8 cellular contexts compared by ENCODE assay signal in the genomic region with DNA sequence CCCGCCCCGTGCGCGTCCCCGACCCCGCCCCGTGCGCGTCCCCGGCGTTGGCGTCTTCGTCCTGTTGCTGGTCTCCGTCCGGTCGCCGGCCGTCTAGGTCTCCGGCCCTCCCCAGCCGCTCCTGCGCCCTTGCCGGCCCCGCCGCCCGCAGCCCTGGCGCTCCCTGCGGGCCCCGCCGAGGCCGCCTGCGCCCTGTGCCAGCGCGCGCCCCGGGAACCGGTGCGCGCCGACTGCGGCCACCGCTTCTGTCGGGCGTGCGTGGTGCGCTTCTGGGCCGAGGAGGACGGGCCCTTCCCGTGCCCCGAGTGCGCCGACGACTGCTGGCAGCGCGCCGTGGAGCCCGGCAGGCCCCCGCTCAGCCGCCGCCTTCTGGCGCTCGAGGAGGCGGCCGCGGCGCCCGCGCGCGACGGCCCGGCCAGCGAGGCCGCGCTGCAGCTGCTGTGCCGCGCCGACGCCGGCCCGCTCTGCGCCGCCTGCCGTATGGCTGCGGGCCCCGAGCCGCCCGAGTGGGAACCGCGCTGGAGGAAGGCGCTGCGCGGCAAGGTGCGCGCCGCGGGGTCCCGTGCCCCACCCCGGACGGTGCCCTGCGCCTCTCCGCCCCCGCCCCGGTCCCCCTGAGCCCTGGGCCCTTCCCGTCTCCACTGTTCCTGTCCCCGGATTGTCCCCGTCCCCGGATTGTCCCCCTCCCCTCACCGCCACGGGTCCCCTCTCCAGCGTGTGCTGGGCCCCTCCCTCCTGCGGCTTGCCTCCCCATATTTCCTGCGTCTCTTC. TPM values are rescaled to one million over a fixed set of nuclear protein-coding genes. Genes with fewer than 3 reads are reported as not detected.
DNase-seq lines count a peak whose midpoint lies in the region; ATAC-seq and TF ChIP-seq lines count a peak whose summit lies in the region.

A gene (plus strand): TSS at position 47 of the 771 bp plus-strand sequence.

- peak within 1 kb of the TSS; percentile 89 to 96 for H3K4ac ChIP-seq in mesenchymal stem cell (ENCODE audit: low read depth in 1 of 2, low read length in 2 of 2)

- peaks cover 21% of the 10 kb centered on the region for H3K4me1 ChIP-seq in mesenchymal stem cell (ENCODE audit: control insufficient read depth, insufficient read depth, low read depth, low read length)

- peak within 1 kb of the TSS; percentile 99 for H2BK120ac ChIP-seq in mesenchymal stem cell (ENCODE audit: low read depth, low read length)

- peak within 1 kb of the TSS; percentile 99 to 100 for H3K18ac ChIP-seq in mesenchymal stem cell (ENCODE audit: low read depth in 1 of 2, low read length in 2 of 2)

- peaks cover 0 to 2% of the 10 kb centered on the region in 2 experiments for H3K27me3 ChIP-seq in mesenchymal stem cell (ENCODE audit: control insufficient read depth in 1 of 2, insufficient read depth in 1 of 2, low read length in 2 of 2)

- H3K9me3 ChIP-seq in mesenchymal stem cell (ENCODE audit: control insufficient read depth, low read length), result no peaks in the 10 kb centered on the region

- WGBS in mesenchymal stem cell, result under 1% methylated on average over 71 of the region's 112 CpGs

- peak within 1 kb of the TSS; percentile 82 for H3K4me2 ChIP-seq in mesenchymal stem cell (ENCODE audit: low read length, poor library complexity, severe bottlenecking)

- peak within 1 kb of the TSS; percentile 100 for H4K8ac ChIP-seq in mesenchymal stem cell (ENCODE audit: low read length)

- no peak for TF ChIP-seq CTCF in VCaP (conservative IDR thresholded peaks at IDR 0.05)

- H2BK12ac ChIP-seq in mesenchymal stem cell (ENCODE audit: low read length in 2 of 2), result peak within 1 kb of the TSS; percentile 98 to 100

- peak within 1 kb of the TSS; percentile 100 for H4K91ac ChIP-seq in mesenchymal stem cell (ENCODE audit: low read length)

- H3K23ac ChIP-seq in mesenchymal stem cell (ENCODE audit: low read length in 2 of 2), result peak within 1 kb of the TSS in 1 of 2 experiments; percentile 94

- in situ Hi-C loops in KBM-7 (cut with MboI; ENCODE audit: low pct_unique_long_range_greater_than_20kb, low sequenced_read_pairs), result no loop called here

- peaks cover 31% of the 10 kb centered on the region for H3K79me1 ChIP-seq in mesenchymal stem cell (replicated peaks; ENCODE audit: low read length, poor library complexity, severe bottlenecking)

- H2BK5ac ChIP-seq in mesenchymal stem cell (ENCODE audit: low read depth, low read length, poor library complexity, severe bottlenecking), result peak within 1 kb of the TSS; percentile 98

- peak within 1 kb of the TSS; percentile 67 to 99 for H3K14ac ChIP-seq in mesenchymal stem cell (ENCODE audit: low read length in 2 of 2)

- H2BK15ac ChIP-seq in mesenchymal stem cell (ENCODE audit: low read depth, poor library complexity, severe bottlenecking), result peak within 1 kb of the TSS; percentile 98

- peaks cover 22 to 29% of the 10 kb centered on the region in 2 experiments for H3K36me3 ChIP-seq in mesenchymal stem cell (ENCODE audit: control insufficient read depth in 1 of 2, insufficient read depth in 2 of 2, low read depth in 1 of 2, low read length in 2 of 2)

- peak within 1 kb of the TSS; percentile 80 to 97 for H3K4me3 ChIP-seq in mesenchymal stem cell (ENCODE audit: insufficient read depth in 1 of 2, low read depth in 1 of 2, low read length in 2 of 2)

- H3K27ac ChIP-seq in VCaP, result peak within 1 kb of the TSS; percentile 99
- peak within 1 kb of the TSS; percentile 100 for H3K27ac ChIP-seq in mesenchymal stem cell (ENCODE audit: low read length, poor library complexity, severe bottlenecking)

- peak within 1 kb of the TSS; percentile 99 for H3K9ac ChIP-seq in mesenchymal stem cell (ENCODE audit: low read length)

- no peak within 1 kb of the TSS for H2AK5ac ChIP-seq in mesenchymal stem cell (ENCODE audit: low read length, severe bottlenecking)

- peak within 1 kb of the TSS; percentile 99 for H2AFZ ChIP-seq in mesenchymal stem cell (ENCODE audit: low read depth, low read length)

- DNase-seq in CMK (ENCODE audit: low read depth) (peak; percentile 61), ecto neural progenitor cell (ENCODE audit: low spot score) (peak; percentile 57), mesenchymal stem cell (no peak), KBM-7 (no peak)
- DNase-seq in stimulated activated CD8-positive, alpha-beta memory T cell treated with anti-CD3 and anti-CD28 coated beads, Interleukin-2, amount 100 ng/mL, for 48 hours (ENCODE audit: low read depth in 2 of 2), result peak; percentile 80 to 83

- ATAC-seq in GM19455 (IDR thresholded peaks at IDR 0.05; ENCODE audit: unreplicated experiment) (peak; percentile 63), HG03558 (IDR thresholded peaks at IDR 0.05; ENCODE audit: extremely low read depth, unreplicated experiment) (peak; percentile 1)

RNA-seq across cellular contexts. Expression of the gene that starts here (rescaled TPM):
- 68.0 TPM for polyA plus RNA-seq in mesenchymal stem cell (2013, experiment 1 of 2)
- 67.0 TPM for polyA plus RNA-seq in mesenchymal stem cell (2013, experiment 2 of 2)

Comparison
In these comparisons a context has a peak if more than half of its experiments do, and no peak if none do; other contexts are left out.
1. DNase-seq: peak in CMK (single experiment), ecto neural progenitor cell (single experiment) and stimulated activated CD8-positive, alpha-beta memory T cell treated with anti-CD3 and anti-CD28 coated beads, Interleukin-2, amount 100 ng/mL, for 48 hours (2 of 2); none in mesenchymal stem cell (single experiment) and KBM-7 (single experiment).